ENCODE assay signal across 1 cellular context in genomic region chr17:44402564-44403172, GRCh38.
TF ChIP-seq lines count a peak whose summit lies in the region.

No MANE protein-coding gene starts in this region.

TF ChIP-seq in A549, 52 proteins besides CTCF, POLR2A, EP300 and RAD21 (continued from another document):
- TF ChIP-seq RNF2 (IDR thresholded peaks at IDR 0.05; ENCODE audit: borderline replicate concordance, low read depth) (no peak), HOXB13 (CRISPR knock-in tag; IDR thresholded peaks at IDR 0.05; ENCODE audit: low read depth) (no peak), E2F6 (IDR thresholded peaks at IDR 0.05; ENCODE audit: borderline replicate concordance, low read depth) (no peak), MYC (IDR thresholded peaks at IDR 0.05; ENCODE audit: borderline replicate concordance, low read length) (no peak), RCOR1 (IDR thresholded peaks at IDR 0.05; ENCODE audit: low read depth, low read length) (no peak), ESRRA (IDR thresholded peaks at IDR 0.05; ENCODE audit: borderline replicate concordance, low read length) (no peak), MAX (IDR thresholded peaks at IDR 0.05) (no peak), CEBPB (IDR thresholded peaks at IDR 0.05) (no peak)
